Comparison of ENCODE assay signal across 1 cellular context in genomic region chr22:49815641-49816071, GRCh38.
TF ChIP-seq lines count a peak whose summit lies in the region.

No MANE protein-coding gene starts in this region.

TF ChIP-seq in HepG2, 621 proteins besides CTCF, POLR2A, EP300 and RAD21:
- TF ChIP-seq PHF8 (CRISPR knock-in tag; IDR thresholded peaks at IDR 0.05) (no peak), NKX3-1 (CRISPR knock-in tag; IDR thresholded peaks at IDR 0.05) (no peak), AGO2 (optimal IDR thresholded peaks at IDR 0.05; ENCODE audit: low read depth, low read length) (peak; percentile 69), RBFOX2 (IDR thresholded peaks at IDR 0.05; ENCODE audit: low read depth, low read length) (peak; percentile 55)
